Comparison of ENCODE assay signal across 1 cellular context in the genomic region with DNA sequence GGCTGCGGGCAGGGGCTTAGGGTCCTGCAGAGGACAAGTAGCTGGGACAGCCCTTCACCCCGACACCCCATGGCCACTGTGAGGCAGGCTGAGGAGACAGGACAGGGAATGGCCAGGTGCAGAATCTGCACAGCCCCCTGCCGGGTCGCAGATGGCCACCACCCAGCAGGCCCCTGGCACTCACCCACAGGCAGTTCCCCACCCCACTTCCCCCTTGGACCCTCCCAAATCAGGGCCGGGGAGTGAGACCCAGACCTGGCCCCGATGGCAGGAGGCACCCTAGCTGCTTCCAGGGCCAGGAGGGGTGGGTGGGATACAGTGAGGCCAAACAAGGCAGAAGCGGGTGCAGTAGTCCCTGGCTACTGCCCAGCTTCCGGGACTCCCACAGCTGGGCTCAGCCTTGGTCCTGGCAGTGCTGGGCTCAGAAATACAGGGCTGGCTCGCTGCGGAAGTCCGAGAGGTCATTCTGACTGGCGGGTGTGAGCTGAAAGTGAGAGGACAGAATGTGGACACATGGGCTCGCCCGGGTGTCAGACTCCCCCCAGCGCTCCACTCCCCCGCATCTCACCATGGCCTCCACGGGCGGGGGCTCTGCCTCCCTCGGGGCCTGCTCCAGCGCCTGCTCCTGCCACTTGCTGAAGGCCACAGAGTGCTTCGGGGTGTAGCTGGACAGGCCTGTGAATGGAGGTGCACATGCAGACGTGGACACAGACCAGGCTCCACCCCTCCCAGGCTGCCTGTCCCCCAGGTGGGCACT.
A peak's percentile ranks its signal among the peaks of the same experiment; 100 is the strongest.
TF ChIP-seq lines count a peak whose summit lies in the region.

No MANE protein-coding gene starts in this region.

TF ChIP-seq in HEK293, 187 proteins besides CTCF, POLR2A, EP300 and RAD21:
- TF ChIP-seq, protein P1, sequence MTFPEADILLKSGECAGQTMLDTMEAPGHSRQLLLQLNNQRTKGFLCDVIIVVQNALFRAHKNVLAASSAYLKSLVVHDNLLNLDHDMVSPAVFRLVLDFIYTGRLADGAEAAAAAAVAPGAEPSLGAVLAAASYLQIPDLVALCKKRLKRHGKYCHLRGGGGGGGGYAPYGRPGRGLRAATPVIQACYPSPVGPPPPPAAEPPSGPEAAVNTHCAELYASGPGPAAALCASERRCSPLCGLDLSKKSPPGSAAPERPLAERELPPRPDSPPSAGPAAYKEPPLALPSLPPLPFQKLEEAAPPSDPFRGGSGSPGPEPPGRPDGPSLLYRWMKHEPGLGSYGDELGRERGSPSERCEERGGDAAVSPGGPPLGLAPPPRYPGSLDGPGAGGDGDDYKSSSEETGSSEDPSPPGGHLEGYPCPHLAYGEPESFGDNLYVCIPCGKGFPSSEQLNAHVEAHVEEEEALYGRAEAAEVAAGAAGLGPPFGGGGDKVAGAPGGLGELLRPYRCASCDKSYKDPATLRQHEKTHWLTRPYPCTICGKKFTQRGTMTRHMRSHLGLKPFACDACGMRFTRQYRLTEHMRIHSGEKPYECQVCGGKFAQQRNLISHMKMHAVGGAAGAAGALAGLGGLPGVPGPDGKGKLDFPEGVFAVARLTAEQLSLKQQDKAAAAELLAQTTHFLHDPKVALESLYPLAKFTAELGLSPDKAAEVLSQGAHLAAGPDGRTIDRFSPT (tag by site-specific recombination; IDR thresholded peaks at IDR 0.05) = no peak
- TF ChIP-seq SP2 (tag by site-specific recombination; IDR thresholded peaks at IDR 0.05) = 0 out of 2 replicates have a peak, but pooled peaks have one; percentile 16
- TF ChIP-seq, protein P2, sequence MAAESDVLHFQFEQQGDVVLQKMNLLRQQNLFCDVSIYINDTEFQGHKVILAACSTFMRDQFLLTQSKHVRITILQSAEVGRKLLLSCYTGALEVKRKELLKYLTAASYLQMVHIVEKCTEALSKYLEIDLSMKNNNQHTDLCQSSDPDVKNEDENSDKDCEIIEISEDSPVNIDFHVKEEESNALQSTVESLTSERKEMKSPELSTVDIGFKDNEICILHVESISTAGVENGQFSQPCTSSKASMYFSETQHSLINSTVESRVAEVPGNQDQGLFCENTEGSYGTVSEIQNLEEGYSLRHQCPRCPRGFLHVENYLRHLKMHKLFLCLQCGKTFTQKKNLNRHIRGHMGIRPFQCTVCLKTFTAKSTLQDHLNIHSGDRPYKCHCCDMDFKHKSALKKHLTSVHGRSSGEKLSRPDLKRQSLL (tag by site-specific recombination; IDR thresholded peaks at IDR 0.05) = peak; percentile 8; the same call in 1 of the 2 replicates
- TF ChIP-seq ZNF341 (tag by site-specific recombination; IDR thresholded peaks at IDR 0.05; ENCODE audit: low read depth) = no peak
- TF ChIP-seq OSR2 (tag by site-specific recombination; IDR thresholded peaks at IDR 0.05) = peak; percentile 66
- TF ChIP-seq, protein P3, sequence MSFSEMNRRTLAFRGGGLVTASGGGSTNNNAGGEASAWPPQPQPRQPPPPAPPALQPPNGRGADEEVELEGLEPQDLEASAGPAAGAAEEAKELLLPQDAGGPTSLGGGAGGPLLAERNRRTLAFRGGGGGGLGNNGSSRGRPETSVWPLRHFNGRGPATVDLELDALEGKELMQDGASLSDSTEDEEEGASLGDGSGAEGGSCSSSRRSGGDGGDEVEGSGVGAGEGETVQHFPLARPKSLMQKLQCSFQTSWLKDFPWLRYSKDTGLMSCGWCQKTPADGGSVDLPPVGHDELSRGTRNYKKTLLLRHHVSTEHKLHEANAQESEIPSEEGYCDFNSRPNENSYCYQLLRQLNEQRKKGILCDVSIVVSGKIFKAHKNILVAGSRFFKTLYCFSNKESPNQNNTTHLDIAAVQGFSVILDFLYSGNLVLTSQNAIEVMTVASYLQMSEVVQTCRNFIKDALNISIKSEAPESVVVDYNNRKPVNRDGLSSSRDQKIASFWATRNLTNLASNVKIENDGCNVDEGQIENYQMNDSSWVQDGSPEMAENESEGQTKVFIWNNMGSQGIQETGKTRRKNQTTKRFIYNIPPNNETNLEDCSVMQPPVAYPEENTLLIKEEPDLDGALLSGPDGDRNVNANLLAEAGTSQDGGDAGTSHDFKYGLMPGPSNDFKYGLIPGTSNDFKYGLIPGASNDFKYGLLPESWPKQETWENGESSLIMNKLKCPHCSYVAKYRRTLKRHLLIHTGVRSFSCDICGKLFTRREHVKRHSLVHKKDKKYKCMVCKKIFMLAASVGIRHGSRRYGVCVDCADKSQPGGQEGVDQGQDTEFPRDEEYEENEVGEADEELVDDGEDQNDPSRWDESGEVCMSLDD (tag by site-specific recombination; IDR thresholded peaks at IDR 0.05) = 0 out of 2 replicates have a peak, but pooled peaks have one; percentile 7
- TF ChIP-seq, protein P4, sequence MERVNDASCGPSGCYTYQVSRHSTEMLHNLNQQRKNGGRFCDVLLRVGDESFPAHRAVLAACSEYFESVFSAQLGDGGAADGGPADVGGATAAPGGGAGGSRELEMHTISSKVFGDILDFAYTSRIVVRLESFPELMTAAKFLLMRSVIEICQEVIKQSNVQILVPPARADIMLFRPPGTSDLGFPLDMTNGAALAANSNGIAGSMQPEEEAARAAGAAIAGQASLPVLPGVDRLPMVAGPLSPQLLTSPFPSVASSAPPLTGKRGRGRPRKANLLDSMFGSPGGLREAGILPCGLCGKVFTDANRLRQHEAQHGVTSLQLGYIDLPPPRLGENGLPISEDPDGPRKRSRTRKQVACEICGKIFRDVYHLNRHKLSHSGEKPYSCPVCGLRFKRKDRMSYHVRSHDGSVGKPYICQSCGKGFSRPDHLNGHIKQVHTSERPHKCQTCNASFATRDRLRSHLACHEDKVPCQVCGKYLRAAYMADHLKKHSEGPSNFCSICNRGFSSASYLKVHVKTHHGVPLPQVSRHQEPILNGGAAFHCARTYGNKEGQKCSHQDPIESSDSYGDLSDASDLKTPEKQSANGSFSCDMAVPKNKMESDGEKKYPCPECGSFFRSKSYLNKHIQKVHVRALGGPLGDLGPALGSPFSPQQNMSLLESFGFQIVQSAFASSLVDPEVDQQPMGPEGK (tag by site-specific recombination; IDR thresholded peaks at IDR 0.05) = no peak
- TF ChIP-seq HOXD13 (CRISPR knock-in tag; IDR thresholded peaks at IDR 0.05; ENCODE audit: borderline replicate concordance) = no peak
- TF ChIP-seq ZNF132 (tag by site-specific recombination; IDR thresholded peaks at IDR 0.05; ENCODE audit: borderline replicate concordance) = no peak
TF ChIP-seq in HEK293: peak in this region for 4.
